Comparison of ENCODE assay signal across 8 cellular contexts in genomic region chr11:17353228-17354021, GRCh38. TPM values are rescaled to one million over a fixed set of nuclear protein-coding genes. Genes with fewer than 3 reads are reported as not detected.
DNase-seq lines count a peak whose midpoint lies in the region; ATAC-seq, FAIRE-seq and TF ChIP-seq lines count a peak whose summit lies in the region.

No MANE protein-coding gene starts in this region.

- under 1% methylated on average over 29 of the region's 60 CpGs for WGBS in HepG2 (ENCODE audit: low lambda C conversion rate)

- BruUV-seq in HepG2 (replicated peaks; lab: Mats Ljungman, UMichigan): TSS peak; percentile 88

- H3K9me2 ChIP-seq in DOHH2 (replicated peaks; ENCODE audit: control insufficient read depth, low read length): no peaks in the 10 kb centered on the region

- peak overlapping the region; percentile 82 for H3K9ac ChIP-seq in HepG2 (ENCODE audit: insufficient read depth, low read depth, low read length)

- no peak for TF ChIP-seq CTCF in DOHH2 (IDR thresholded peaks at IDR 0.05; ENCODE audit: low read depth, low read length, poor library complexity, severe bottlenecking)
- peak; percentile 42 for TF ChIP-seq CTCF in HepG2 (CRISPR knock-in tag; IDR thresholded peaks at IDR 0.05)

- H4K20me1 ChIP-seq in DOHH2 (ENCODE audit: control insufficient read depth, insufficient read depth, low read depth, low read length) (no peaks in the 10 kb centered on the region; the same call in 1 of the 2 replicates), HepG2 (ENCODE audit: insufficient read depth, low read length) (no peaks in the 10 kb centered on the region; the same call in 1 of the 2 replicates)

- peak overlapping the region; percentile 95 for H3K27ac ChIP-seq in DOHH2 (ENCODE audit: low read depth, low read length)
- peak overlapping the region; percentile 96 for H3K27ac ChIP-seq in HepG2 (ENCODE audit: extremely low read length, insufficient read depth, low read length)

- intact Hi-C loops in HepG2 (cut with micrococcal nuclease; ENCODE audit: unreplicated experiment): loop anchor here (1.0 to 2.0 kb wide), 5 partner anchors 77 to 157 kb away; partner anchors contain the start of gene NUCB2

- peak overlapping the region; percentile 74 for H3K4me2 ChIP-seq in DOHH2 (ENCODE audit: low read length)
- peak overlapping the region; percentile 99 for H3K4me2 ChIP-seq in HepG2 (ENCODE audit: low read depth, low read length)

- TF ChIP-seq EP300 in HepG2 (IDR thresholded peaks at IDR 0.05; ENCODE audit: low read depth in 2 of 2, low read length in 2 of 2) (peak in 1 of 2 experiments; percentile 24; a peak in 1 of 4 replicates), HepG2 (CRISPR knock-in tag; IDR thresholded peaks at IDR 0.05; ENCODE audit: borderline replicate concordance) (no peak; the same call in 1 of the 2 replicates)

- TF ChIP-seq RAD21 in HepG2 (CRISPR knock-in tag; IDR thresholded peaks at IDR 0.05): peak; percentile 24; the same call in 1 of the 2 replicates

- peaks cover 23% of the 10 kb centered on the region for H3F3A ChIP-seq in DOHH2 (ENCODE audit: control insufficient read depth, insufficient read depth)

- peak; percentile 80 to 82 for TF ChIP-seq POLR2A in HepG2 (IDR thresholded peaks at IDR 0.05; ENCODE audit: insufficient read depth in 1 of 2, low read depth in 2 of 2, low read length in 2 of 2)

- peaks cover 45% of the 10 kb centered on the region for H3K4me1 ChIP-seq in DOHH2 (ENCODE audit: control insufficient read depth, low read length)
- H3K4me1 ChIP-seq in HepG2 (ENCODE audit: insufficient read depth, low read length): peaks cover 38% of the 10 kb centered on the region

- POLR2A ChIA-PET in HepG2 (lab: Yijun Ruan, JAX): interaction anchor here (0.8 to 3.2 kb wide), 6 partner anchors 8 to 343 kb away, joined by 3 to 13 read pairs (median 6); partner anchors contain the start of genes NUCB2, PIK3C2A and RPS13

- H3K4me3 ChIP-seq in DOHH2 (ENCODE audit: low read length): peak overlapping the region; percentile 77
- H3K4me3 ChIP-seq in HepG2 (replicated peaks in 1 of 3; ENCODE audit: insufficient read depth in 1 of 3, low read depth in 2 of 3, low read length in 3 of 3): peak overlapping the region; percentile 73 to 84 (median 76)

- H3K9me3 ChIP-seq in DOHH2 (ENCODE audit: control insufficient read depth, insufficient read depth, low read length): no peaks in the 10 kb centered on the region
- H3K9me3 ChIP-seq in HepG2 (ENCODE audit: low read length): no peaks in the 10 kb centered on the region

- H3K36me3 ChIP-seq in DOHH2 (ENCODE audit: control insufficient read depth, low read length): peaks cover 55% of the 10 kb centered on the region
- peaks cover 4 to 19% of the 10 kb centered on the region in 2 experiments for H3K36me3 ChIP-seq in HepG2 (replicated peaks in 1 of 2; ENCODE audit: control insufficient read depth in 1 of 2, insufficient read depth in 2 of 2, low read length in 2 of 2)

- no peak overlapping the region for H2AFZ ChIP-seq in HepG2 (ENCODE audit: low read length)

- DNase-seq in NCI-H524 treated with DMSO at 0.1 percent for 48 hours (lab: John Stamatoyannopoulos, UW) (peak; percentile 40), dermis blood vessel endothelial cell (peak; percentile 77), HepG2 (ENCODE audit: low spot score) (peak; percentile 90)
- DNase-seq in activated CD4-positive, alpha-beta T cell treated with anti-CD3 and anti-CD28 coated beads, Interleukin-2, amount 50 U/mL, for 4 hours: peak; percentile 55 to 60
- peak; percentile 47 to 50 for DNase-seq in stimulated activated CD4-positive, alpha-beta T cell treated with anti-CD3 and anti-CD28 coated beads, Interleukin-2, amount 100 ng/mL, for 48 hours

- in situ Hi-C loops in HepG2 (cut with HindIII; ENCODE audit: extremely low pct_ligation_motif_present, low pct_unique_long_range_greater_than_20kb): loop anchor here (10.0 kb wide), 1 partner anchor 149 kb away; the partner anchor contains the start of gene PIK3C2A

- CTCF ChIA-PET in HepG2 (lab: Yijun Ruan, JAX; ENCODE audit: low intra/inter-chr PET ratio, low total read pairs): interaction anchor here (1.3 kb wide), 1 partner anchor 151 kb away, joined by 3 read pairs; no protein-coding TSS in a partner anchor

- ATAC-seq in HG03175 (IDR thresholded peaks at IDR 0.05; ENCODE audit: unreplicated experiment): peak; percentile 24
- peak; percentile 85 for ATAC-seq in HepG2
- no peak for ATAC-seq in HG02938 (IDR thresholded peaks at IDR 0.05; ENCODE audit: unreplicated experiment)

- peak; percentile 26 for FAIRE-seq in HepG2 (lab: Jason Lieb, UNC)

- H3K27me3 ChIP-seq in DOHH2 (ENCODE audit: control insufficient read depth, low read length): peaks cover 3% of the 10 kb centered on the region; the same call in 1 of the 2 replicates
- H3K27me3 ChIP-seq in HepG2 (ENCODE audit: control insufficient read depth in 1 of 2, insufficient read depth in 2 of 2, low read length in 2 of 2): peaks cover 0 to 4% of the 10 kb centered on the region in 2 experiments; a peak in 2 of 5 replicates

- H3K79me2 ChIP-seq in DOHH2 (ENCODE audit: control insufficient read depth, low read length): peaks cover 62% of the 10 kb centered on the region
- peaks cover 41% of the 10 kb centered on the region for H3K79me2 ChIP-seq in HepG2 (ENCODE audit: insufficient read depth, low read length)

TF ChIP-seq in HepG2, 621 proteins besides CTCF, POLR2A, EP300 and RAD21 (continues in another document):
- TF ChIP-seq NR0B2 (CRISPR knock-in tag; IDR thresholded peaks at IDR 0.05): peak; percentile 97
- peak; percentile 92 for TF ChIP-seq HNF4A (CRISPR knock-in tag; IDR thresholded peaks at IDR 0.05)
- TF ChIP-seq MXD3 (CRISPR knock-in tag; IDR thresholded peaks at IDR 0.05): peak; percentile 90
- TF ChIP-seq ZNF792 (CRISPR knock-in tag; IDR thresholded peaks at IDR 0.05): peak; percentile 86
- TF ChIP-seq ZNF672 (CRISPR knock-in tag; IDR thresholded peaks at IDR 0.05): no peak

RNA-seq across cellular contexts. Expression of gene NCR3LG1, which starts 1.8 kb away (rescaled TPM):
- total RNA-seq in dermis blood vessel endothelial cell: 0.85 and 2.7 TPM in 2 replicates
- total RNA-seq in HepG2 (2016; rRNA removed; fragmentation: Illumina TruSeq; extraction: Trizol): 16.9 and 25.1 TPM in 2 replicates
- total RNA-seq in HepG2 (2016; cell fraction: cytosol; rRNA removed; fragmentation: Illumina TruSeq; extraction: Trizol; ENCODE audit: low read depth): 1.7 and 1.8 TPM in 2 replicates
- 17.1 and 23.6 TPM in 2 replicates for total RNA-seq in HepG2 (2016; cell fraction: insoluble cytoplasmic fraction; rRNA removed; fragmentation: Illumina TruSeq; extraction: Trizol)
- total RNA-seq in HepG2 (2016; cell fraction: membrane; rRNA removed; fragmentation: Illumina TruSeq; extraction: Trizol): 6.6 and 7.3 TPM in 2 replicates
- 47.1 and 51.5 TPM in 2 replicates for total RNA-seq in HepG2 (2016; cell fraction: nucleus; rRNA removed; fragmentation: Illumina TruSeq; extraction: Trizol)
- 16.1 and 16.7 TPM in 2 replicates for polyA plus RNA-seq in HepG2 (2011; rRNA removed)
- 6.1 and 8.8 TPM in 2 replicates for polyA plus RNA-seq in HepG2 (2011; cell fraction: cytosol; rRNA removed)
- polyA plus RNA-seq in HepG2 (2011; cell fraction: nucleus; rRNA removed): 25.7 and 29.3 TPM in 2 replicates
- polyA plus RNA-seq in HepG2 (2012): 13.9 and 15.6 TPM in 2 replicates
- 0.36 and 0.37 TPM in 2 replicates for polyA plus RNA-seq in HepG2 (2016; cell fraction: cytosol; fragmentation: Illumina TruSeq; extraction: Trizol; ENCODE audit: low read depth)
- 4.3 and 4.5 TPM in 2 replicates for polyA plus RNA-seq in HepG2 (2016; cell fraction: insoluble cytoplasmic fraction; fragmentation: Illumina TruSeq; extraction: Trizol; ENCODE audit: low read depth)
- polyA plus RNA-seq in HepG2 (2016; cell fraction: membrane; fragmentation: Illumina TruSeq; extraction: Trizol; ENCODE audit: low read depth): 0.42 and 0.73 TPM in 2 replicates
- polyA plus RNA-seq in HepG2 (2016; cell fraction: nucleus; fragmentation: Illumina TruSeq; extraction: Trizol; ENCODE audit: insufficient read depth, low read depth): 41.4 and 45.9 TPM in 2 replicates
- 26.3 and 35.1 TPM in 2 replicates for polyA minus RNA-seq in HepG2 (2011; rRNA and poly(A)+ RNA removed; ENCODE audit: low replicate concordance)
- 24.1 and 35.0 TPM in 2 replicates for polyA minus RNA-seq in HepG2 (2011; cell fraction: cytosol; rRNA and poly(A)+ RNA removed)
- 50.6 and 66.1 TPM in 2 replicates for polyA minus RNA-seq in HepG2 (2011; cell fraction: nucleus; rRNA and poly(A)+ RNA removed)

RNA-seq across cellular contexts. Expression of gene KCNJ11, which starts 35.0 kb away (rescaled TPM):
- total RNA-seq in dermis blood vessel endothelial cell (0.65 and 3.6 TPM in 2 replicates), HepG2 (2016; rRNA removed; fragmentation: Illumina TruSeq; extraction: Trizol) (0.81 and 1.6 TPM in 2 replicates)
- 0.40 and 0.53 TPM in 2 replicates for total RNA-seq in HepG2 (2016; cell fraction: cytosol; rRNA removed; fragmentation: Illumina TruSeq; extraction: Trizol; ENCODE audit: low read depth)
- 0.82 and 1.2 TPM in 2 replicates for total RNA-seq in HepG2 (2016; cell fraction: insoluble cytoplasmic fraction; rRNA removed; fragmentation: Illumina TruSeq; extraction: Trizol)
- 0.83 and 1.3 TPM in 2 replicates for total RNA-seq in HepG2 (2016; cell fraction: membrane; rRNA removed; fragmentation: Illumina TruSeq; extraction: Trizol)
- 0.50 and 0.65 TPM in 2 replicates for total RNA-seq in HepG2 (2016; cell fraction: nucleus; rRNA removed; fragmentation: Illumina TruSeq; extraction: Trizol)
- polyA plus RNA-seq in HepG2 (2011; rRNA removed): 0.38 and 0.52 TPM in 2 replicates
- polyA plus RNA-seq in HepG2 (2011; cell fraction: cytosol; rRNA removed): 0.43 and 0.56 TPM in 2 replicates
- 0.82 and 0.85 TPM in 2 replicates for polyA plus RNA-seq in HepG2 (2011; cell fraction: nucleus; rRNA removed)
- polyA plus RNA-seq in HepG2 (2012): 0.79 and 0.97 TPM in 2 replicates
- 0.18 and 0.51 TPM in 2 replicates for polyA plus RNA-seq in HepG2 (2016; cell fraction: cytosol; fragmentation: Illumina TruSeq; extraction: Trizol; ENCODE audit: low read depth)
- 0.80 and 0.87 TPM in 2 replicates for polyA plus RNA-seq in HepG2 (2016; cell fraction: insoluble cytoplasmic fraction; fragmentation: Illumina TruSeq; extraction: Trizol; ENCODE audit: low read depth)
- polyA plus RNA-seq in HepG2 (2016; cell fraction: membrane; fragmentation: Illumina TruSeq; extraction: Trizol; ENCODE audit: low read depth): 0.63 and 0.69 TPM in 2 replicates
- polyA plus RNA-seq in HepG2 (2016; cell fraction: nucleus; fragmentation: Illumina TruSeq; extraction: Trizol; ENCODE audit: insufficient read depth, low read depth): 1.6 and 1.8 TPM in 2 replicates
- 1.8 and 4.9 TPM in 2 replicates for polyA minus RNA-seq in HepG2 (2011; rRNA and poly(A)+ RNA removed; ENCODE audit: low replicate concordance)
- 0.49 and 1.8 TPM in 2 replicates for polyA minus RNA-seq in HepG2 (2011; cell fraction: cytosol; rRNA and poly(A)+ RNA removed)
- 0.26 and 0.75 TPM in 2 replicates for polyA minus RNA-seq in HepG2 (2011; cell fraction: nucleus; rRNA and poly(A)+ RNA removed)

Comparison
In these comparisons a context has a peak if more than half of its experiments do, and no peak if none do; other contexts are left out.
1. DNase-seq: peak in every context shown above with its lines; median percentile 90 in HepG2; 77 in dermis blood vessel endothelial cell; 58 in activated CD4-positive, alpha-beta T cell treated with anti-CD3 and anti-CD28 coated beads, Interleukin-2, amount 50 U/mL, for 4 hours; 48 in stimulated activated CD4-positive, alpha-beta T cell treated with anti-CD3 and anti-CD28 coated beads, Interleukin-2, amount 100 ng/mL, for 48 hours; 40 in NCI-H524 treated with DMSO at 0.1 percent for 48 hours.